Comparison of ENCODE assay signal across 1 cellular context in the genomic region with DNA sequence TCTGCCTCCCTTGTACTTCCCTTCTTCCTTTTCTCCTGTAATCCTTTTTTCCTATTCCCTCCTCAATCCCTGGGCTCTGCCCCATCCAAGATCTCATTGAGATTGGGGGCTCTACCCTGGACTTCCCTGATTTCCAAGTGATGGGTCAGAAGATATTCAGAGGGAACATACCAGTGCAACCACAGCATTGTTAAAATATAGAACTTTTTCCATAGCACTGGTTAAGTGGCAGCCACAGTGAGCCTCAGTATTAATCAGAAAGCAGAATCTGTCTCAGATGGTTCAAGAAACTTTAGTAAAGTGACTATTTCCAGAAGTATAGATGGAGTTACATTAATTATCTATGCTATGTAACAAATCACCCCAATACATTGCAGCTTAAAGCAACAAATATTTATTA.
TF ChIP-seq lines count a peak whose summit lies in the region.

No MANE protein-coding gene starts in this region.

TF ChIP-seq in SK-N-SH, 30 proteins besides CTCF, POLR2A, EP300 and RAD21 (continued from another document):
- TF ChIP-seq, protein P1, sequence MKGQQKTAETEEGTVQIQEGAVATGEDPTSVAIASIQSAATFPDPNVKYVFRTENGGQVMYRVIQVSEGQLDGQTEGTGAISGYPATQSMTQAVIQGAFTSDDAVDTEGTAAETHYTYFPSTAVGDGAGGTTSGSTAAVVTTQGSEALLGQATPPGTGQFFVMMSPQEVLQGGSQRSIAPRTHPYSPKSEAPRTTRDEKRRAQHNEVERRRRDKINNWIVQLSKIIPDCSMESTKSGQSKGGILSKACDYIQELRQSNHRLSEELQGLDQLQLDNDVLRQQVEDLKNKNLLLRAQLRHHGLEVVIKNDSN (IDR thresholded peaks at IDR 0.05; ENCODE audit: borderline replicate concordance, low read depth) = no peak
- no peak for TF ChIP-seq GATA2 (CRISPR knock-in tag; IDR thresholded peaks at IDR 0.05)
